ENCODE assay signal across 10 cellular contexts in the genomic region with DNA sequence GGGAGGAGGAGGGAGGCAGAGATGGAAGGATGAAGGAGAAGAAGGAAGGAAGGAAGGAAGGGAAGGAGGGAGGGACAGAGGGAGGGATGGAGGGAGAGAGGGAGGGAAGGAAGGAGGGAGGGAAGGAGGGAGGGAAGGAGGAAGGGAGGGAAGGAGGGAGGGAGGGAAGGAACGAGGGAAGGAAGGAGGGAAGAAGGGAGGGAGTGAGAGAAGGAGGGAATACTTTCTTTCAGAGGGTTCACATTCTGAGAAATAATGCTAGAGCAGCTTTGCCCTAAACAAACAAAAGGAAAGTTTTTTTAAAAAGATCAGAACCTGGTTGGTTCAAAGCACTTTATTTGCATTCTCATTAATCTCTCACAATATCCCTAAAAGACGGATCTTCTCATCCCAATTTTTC.
"Had no signal": no experiment of that assay in that cellular context is flagged by ENCODE, and none has a peak within 500 bp of the region (broad histone marks: within the 10 kb centered on the region; RNA-seq: fewer than 3 reads in every experiment).

No MANE protein-coding gene starts in this region.

- H2AFZ ChIP-seq: GM23338 had no signal

- DNase-seq: H9, HCEC 1CT, HFFc6, IMR-90, KG1 had no signal

- ATAC-seq: GM23338, K562 had no signal

- H3K4me2 ChIP-seq: GM23338 had no signal

- FAIRE-seq: H1, H54, K562 had no signal

- H3K4me3 ChIP-seq: GM23338, K562 had no signal

- H3K27ac ChIP-seq: HL-60 had no signal
